ENCODE assay signal across 25 cellular contexts in the genomic region with DNA sequence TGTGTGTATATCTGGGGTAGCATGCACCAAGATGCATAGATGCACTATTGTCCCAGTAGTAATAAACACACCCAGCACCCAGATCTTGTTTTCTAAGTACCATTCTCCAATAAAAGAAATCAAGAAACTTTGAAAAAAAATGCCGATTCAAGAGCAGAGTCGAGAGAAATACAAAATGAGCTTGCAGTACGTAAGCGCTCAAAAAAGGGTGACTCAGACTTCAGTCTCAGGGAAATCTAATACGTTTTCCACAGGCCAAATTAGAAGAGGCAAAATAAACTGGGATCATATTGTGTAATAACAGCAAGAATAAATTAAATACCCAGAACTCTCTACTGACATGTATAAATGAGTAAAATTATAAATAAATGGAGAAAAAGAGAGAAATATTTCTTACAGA.
DNase-seq lines count a peak whose midpoint lies in the region; ATAC-seq, FAIRE-seq and TF ChIP-seq lines count a peak whose summit lies in the region.
"Had no signal": no experiment of that assay in that cellular context is flagged by ENCODE, and none has a peak within 500 bp of the region (broad histone marks: within the 10 kb centered on the region; RNA-seq: fewer than 3 reads in every experiment).

No MANE protein-coding gene starts in this region.

- WGBS in esophagus muscularis mucosa, result 81% methylated on average over 5 of the region's 5 CpGs

- no peaks in the 10 kb centered on the region for H4K20me1 ChIP-seq in astrocyte (ENCODE audit: insufficient read depth, low read length)

- no peak overlapping the region for H3K4me3 Mint-ChIP-seq in astrocyte (ENCODE audit: unreplicated experiment)
- H3K4me3 Mint-ChIP-seq: B cell; CD8-positive, alpha-beta T cell had no signal

- no peak overlapping the region for H3K4me2 ChIP-seq in astrocyte (ENCODE audit: low read length)

- H3K36me3 Mint-ChIP-seq in astrocyte (ENCODE audit: low read depth, unreplicated experiment), result no peaks in the 10 kb centered on the region
- H3K36me3 Mint-ChIP-seq: CD8-positive, alpha-beta T cell had no signal

- intact Hi-C loops in esophagus muscularis mucosa (cut with DNase I), result no loop called here

- no peak for TF ChIP-seq CTCF in astrocyte (IDR thresholded peaks at IDR 0.05; ENCODE audit: insufficient read depth, low read depth, low read length)
- no peak for TF ChIP-seq CTCF in fibroblast of the aortic adventitia (IDR thresholded peaks at IDR 0.05; ENCODE audit: insufficient read depth, low read length)
- no peak for TF ChIP-seq CTCF in esophagus muscularis mucosa (IDR thresholded peaks at IDR 0.05)

- no peak overlapping the region for H3K27ac Mint-ChIP-seq in astrocyte (ENCODE audit: unreplicated experiment)
- H3K27ac Mint-ChIP-seq: B cell; CD8-positive, alpha-beta T cell had no signal

- H3K27me3 ChIP-seq in astrocyte (ENCODE audit: insufficient read depth, low read length) (no peaks in the 10 kb centered on the region), esophagus muscularis mucosa (no peaks in the 10 kb centered on the region)
- H3K27me3 ChIP-seq: SJCRH30 had no signal

- H3K4me1 Mint-ChIP-seq in astrocyte (ENCODE audit: low read depth, unreplicated experiment), result peaks cover 24% of the 10 kb centered on the region
- H3K4me1 Mint-ChIP-seq: B cell had no signal

- no peaks in the 10 kb centered on the region for H3K27me3 Mint-ChIP-seq in astrocyte (ENCODE audit: low read depth, unreplicated experiment)
- H3K27me3 Mint-ChIP-seq: B cell had no signal

- H3K79me2 ChIP-seq in astrocyte (ENCODE audit: insufficient read depth, low read length), result no peaks in the 10 kb centered on the region

- no peak for TF ChIP-seq EP300 in esophagus muscularis mucosa (IDR thresholded peaks at IDR 0.05)

- DNase-seq in LHCN-M2 (ENCODE audit: low read depth) (peak; percentile 20), astrocyte (ENCODE audit: low read depth) (peak; percentile 75), fibroblast of the aortic adventitia (ENCODE audit: low read depth) (peak; percentile 59), retina (no peak), esophagus muscularis mucosa (ENCODE audit: extremely low spot score) (no peak)
- DNase-seq in activated T-cell treated with anti-CD3 and anti-CD28 coated beads, Interleukin-2, amount 50 U/mL, for 48 hours, result no peak
- DNase-seq: Caco-2; CD8-positive, alpha-beta T cell; DMS79; GF-D8; GOT3; HCEC 1CT; MV-4-11; NCI-H1105 treated with DMSO at 0.1 percent for 48 hours; NCI-H146; NCI-H2029; NCI-H446; NCI-H524 treated with DMSO at 0.1 percent for 48 hours; NCI-H774; SJCRH30 had no signal

- no peak overlapping the region for H3K27ac ChIP-seq in astrocyte (ENCODE audit: low read depth, low read length)
- no peak overlapping the region for H3K27ac ChIP-seq in esophagus muscularis mucosa (replicated peaks in 1 of 4)
- H3K27ac ChIP-seq: C4-2B, SJCRH30 had no signal

- no peaks in the 10 kb centered on the region for H3K9me3 Mint-ChIP-seq in astrocyte (ENCODE audit: unreplicated experiment)

- no peak for TF ChIP-seq POLR2A in esophagus muscularis mucosa (IDR thresholded peaks at IDR 0.05; ENCODE audit: low read depth)

- no peak overlapping the region for H2AFZ ChIP-seq in astrocyte (ENCODE audit: low read depth, low read length)

- H3K9me3 ChIP-seq in astrocyte (ENCODE audit: insufficient read depth, low read depth, low read length), result no peaks in the 10 kb centered on the region
- no peaks in the 10 kb centered on the region for H3K9me3 ChIP-seq in esophagus muscularis mucosa
- H3K9me3 ChIP-seq: Caco-2, SJCRH30 had no signal

- ATAC-seq in HG03342 (IDR thresholded peaks at IDR 0.05; ENCODE audit: unreplicated experiment), result no peak
- ATAC-seq: CD8-positive, alpha-beta T cell; Right ventricle myocardium inferior had no signal

- H3K4me1 ChIP-seq in astrocyte (ENCODE audit: insufficient read depth, low read length), result peaks cover 17% of the 10 kb centered on the region
- no peaks in the 10 kb centered on the region for H3K4me1 ChIP-seq in esophagus muscularis mucosa
- H3K4me1 ChIP-seq: Caco-2, SJCRH30 had no signal

- H3K4me3 ChIP-seq in astrocyte (ENCODE audit: insufficient read depth, low read depth, low read length), result no peak overlapping the region
- no peak overlapping the region for H3K4me3 ChIP-seq in fibroblast of the aortic adventitia (ENCODE audit: low read depth, low read length)
- no peak overlapping the region for H3K4me3 ChIP-seq in esophagus muscularis mucosa
- H3K4me3 ChIP-seq: SJCRH30 had no signal

- FAIRE-seq in astrocyte (lab: Jason Lieb, UNC), result no peak
- FAIRE-seq: GM12891 had no signal

- no peak overlapping the region for H3K9ac ChIP-seq in astrocyte (ENCODE audit: low read length)

- H3K36me3 ChIP-seq in astrocyte (ENCODE audit: insufficient read depth, low read length) (no peaks in the 10 kb centered on the region), esophagus muscularis mucosa (no peaks in the 10 kb centered on the region)
- H3K36me3 ChIP-seq: SJCRH30 had no signal

Comparison
In these comparisons a context has a peak if more than half of its experiments do, and no peak if none do; other contexts are left out.
1. DNase-seq: peak in LHCN-M2 (single experiment), astrocyte (single experiment) and fibroblast of the aortic adventitia (single experiment); none in retina (single experiment), esophagus muscularis mucosa (single experiment) and activated T-cell treated with anti-CD3 and anti-CD28 coated beads, Interleukin-2, amount 50 U/mL, for 48 hours (0 of 2).